ENCODE assay signal across 11 cellular contexts in genomic region chr7:47651355-47652317, GRCh38.
DNase-seq lines count a peak whose midpoint lies in the region; ATAC-seq and TF ChIP-seq lines count a peak whose summit lies in the region.
"Had no signal": no experiment of that assay in that cellular context is flagged by ENCODE, and none has a peak within 500 bp of the region (broad histone marks: within the 10 kb centered on the region; RNA-seq: fewer than 3 reads in every experiment).

No MANE protein-coding gene starts in this region.

- H3K4me3 Mint-ChIP-seq in activated T-helper 2 cell treated with anti-CD3 and anti-CD28 coated beads, Interferon-gamma antibody, Interleukin-2, Interleukin-4, amounts not matched to agents 10 μg/mL and 5 μg/mL and 100 μg/mL, durations not matched to agents 14 hours and 24 hours and 36 hours (ENCODE audit: low read depth), result no peak overlapping the region
- H3K4me3 Mint-ChIP-seq: activated T-helper 1 cell treated with anti-CD3 and anti-CD28 coated beads, Interleukin-12 subunit alpha, Interleukin-12 subunit beta, Interleukin-2, Interleukin-4 antibody, amounts not matched to agents 30 ng/mL and 10 ng/mL and 1 ng/mL, durations not matched to agents 14 hours and 24 hours and 36 hours had no signal

- peak; percentile 88 for ATAC-seq in RWPE2 (ENCODE audit: low read depth)

- H3K27ac Mint-ChIP-seq in activated T-helper 2 cell treated with anti-CD3 and anti-CD28 coated beads, Interferon-gamma antibody, Interleukin-2, Interleukin-4, amounts not matched to agents 10 μg/mL and 5 μg/mL and 100 μg/mL, durations not matched to agents 14 hours and 24 hours and 36 hours, result no peak overlapping the region
- H3K27ac Mint-ChIP-seq: activated T-helper 1 cell treated with anti-CD3 and anti-CD28 coated beads, Interleukin-12 subunit alpha, Interleukin-12 subunit beta, Interleukin-2, Interleukin-4 antibody, amounts not matched to agents 30 ng/mL and 10 ng/mL and 1 ng/mL, durations not matched to agents 14 hours and 24 hours and 36 hours had no signal

- no peak for TF ChIP-seq CTCF in RWPE2 (IDR thresholded peaks at IDR 0.05; ENCODE audit: poor library complexity, severe bottlenecking)

- peaks cover 9% of the 10 kb centered on the region for H3K4me1 Mint-ChIP-seq in activated T-helper 2 cell treated with anti-CD3 and anti-CD28 coated beads, Interferon-gamma antibody, Interleukin-2, Interleukin-4, amounts not matched to agents 10 μg/mL and 5 μg/mL and 100 μg/mL, durations not matched to agents 14 hours and 24 hours and 36 hours (ENCODE audit: low read depth)

- no peaks in the 10 kb centered on the region for H3K27me3 ChIP-seq in RWPE2 (ENCODE audit: insufficient read depth, poor library complexity, severe bottlenecking)
- H3K27me3 ChIP-seq: transverse colon had no signal

- H3K27me3 Mint-ChIP-seq in activated T-helper 2 cell treated with anti-CD3 and anti-CD28 coated beads, Interferon-gamma antibody, Interleukin-2, Interleukin-4, amounts not matched to agents 10 μg/mL and 5 μg/mL and 100 μg/mL, durations not matched to agents 14 hours and 24 hours and 36 hours (ENCODE audit: low read depth), result no peaks in the 10 kb centered on the region

- peak overlapping the region; percentile 60 for H3K27ac ChIP-seq in RWPE2 (ENCODE audit: poor library complexity, severe bottlenecking)
- H3K27ac ChIP-seq: transverse colon had no signal

- H3K4me3 ChIP-seq in RWPE2 (ENCODE audit: severe bottlenecking) (no peak overlapping the region), skeletal muscle cell (ENCODE audit: low read depth, low read length) (no peak overlapping the region)
- H3K4me3 ChIP-seq: transverse colon had no signal

- H3K9me3 Mint-ChIP-seq in activated T-helper 2 cell treated with anti-CD3 and anti-CD28 coated beads, Interferon-gamma antibody, Interleukin-2, Interleukin-4, amounts not matched to agents 10 μg/mL and 5 μg/mL and 100 μg/mL, durations not matched to agents 14 hours and 24 hours and 36 hours, result no peaks in the 10 kb centered on the region
- H3K9me3 Mint-ChIP-seq: activated T-helper 1 cell treated with anti-CD3 and anti-CD28 coated beads, Interleukin-12 subunit alpha, Interleukin-12 subunit beta, Interleukin-2, Interleukin-4 antibody, amounts not matched to agents 30 ng/mL and 10 ng/mL and 1 ng/mL, durations not matched to agents 14 hours and 24 hours and 36 hours had no signal

- no peaks in the 10 kb centered on the region for H3K36me3 ChIP-seq in RWPE2 (ENCODE audit: low read depth)
- H3K36me3 ChIP-seq: transverse colon had no signal

- DNase-seq in GM03348 (ENCODE audit: low spot score), result peak; percentile 83
- DNase-seq in RWPE2 (ENCODE audit: low spot score), result no peak
- peak; percentile 99 for DNase-seq in fibroblast of peridontal ligament (ENCODE audit: extremely low read depth)
- peak; percentile 96 for DNase-seq in skeletal muscle cell (ENCODE audit: low read depth)
- no peak for DNase-seq in activated T-helper 2 cell treated with anti-CD3 and anti-CD28 coated beads, Interferon-gamma antibody, Interleukin-2, Interleukin-4, amounts not matched to agents 10 μg/mL and 5 μg/mL and 100 μg/mL, durations not matched to agents 14 hours and 24 hours and 36 hours (ENCODE audit: low spot score)
- DNase-seq in GM19238 (ENCODE audit: insufficient read length, low spot score), result no peak
- no peak for DNase-seq in ureter (ENCODE audit: low spot score)
- no peak for DNase-seq in NCI-H1436 (lab: John Stamatoyannopoulos, UW)
- DNase-seq: GF-D8, transverse colon had no signal

- no peaks in the 10 kb centered on the region for H3K36me3 Mint-ChIP-seq in activated T-helper 2 cell treated with anti-CD3 and anti-CD28 coated beads, Interferon-gamma antibody, Interleukin-2, Interleukin-4, amounts not matched to agents 10 μg/mL and 5 μg/mL and 100 μg/mL, durations not matched to agents 14 hours and 24 hours and 36 hours (ENCODE audit: low read depth)

- intact Hi-C loops in activated T-helper 2 cell treated with anti-CD3 and anti-CD28 coated beads, Interferon-gamma antibody, Interleukin-2, Interleukin-4, amounts not matched to agents 10 μg/mL and 5 μg/mL and 100 μg/mL, durations not matched to agents 14 hours and 24 hours and 36 hours (cut with micrococcal nuclease), result no loop called here

- H3K9me3 ChIP-seq in RWPE2 (ENCODE audit: severe bottlenecking), result peaks cover 2% of the 10 kb centered on the region
- H3K9me3 ChIP-seq: transverse colon had no signal

- peaks cover 18% of the 10 kb centered on the region for H3K4me1 ChIP-seq in RWPE2 (ENCODE audit: insufficient read depth, poor library complexity, severe bottlenecking)

Comparison
In these comparisons a context has a peak if more than half of its experiments do, and no peak if none do; other contexts are left out.
1. DNase-seq: peak in GM03348 (single experiment), fibroblast of peridontal ligament (single experiment) and skeletal muscle cell (single experiment); none in RWPE2 (single experiment), activated T-helper 2 cell treated with anti-CD3 and anti-CD28 coated beads, Interferon-gamma antibody, Interleukin-2, Interleukin-4, amounts not matched to agents 10 μg/mL and 5 μg/mL and 100 μg/mL, durations not matched to agents 14 hours and 24 hours and 36 hours (single experiment), GM19238 (single experiment), ureter (single experiment) and NCI-H1436 (single experiment).